10 cellular contexts compared by ENCODE assay signal in the genomic region with DNA sequence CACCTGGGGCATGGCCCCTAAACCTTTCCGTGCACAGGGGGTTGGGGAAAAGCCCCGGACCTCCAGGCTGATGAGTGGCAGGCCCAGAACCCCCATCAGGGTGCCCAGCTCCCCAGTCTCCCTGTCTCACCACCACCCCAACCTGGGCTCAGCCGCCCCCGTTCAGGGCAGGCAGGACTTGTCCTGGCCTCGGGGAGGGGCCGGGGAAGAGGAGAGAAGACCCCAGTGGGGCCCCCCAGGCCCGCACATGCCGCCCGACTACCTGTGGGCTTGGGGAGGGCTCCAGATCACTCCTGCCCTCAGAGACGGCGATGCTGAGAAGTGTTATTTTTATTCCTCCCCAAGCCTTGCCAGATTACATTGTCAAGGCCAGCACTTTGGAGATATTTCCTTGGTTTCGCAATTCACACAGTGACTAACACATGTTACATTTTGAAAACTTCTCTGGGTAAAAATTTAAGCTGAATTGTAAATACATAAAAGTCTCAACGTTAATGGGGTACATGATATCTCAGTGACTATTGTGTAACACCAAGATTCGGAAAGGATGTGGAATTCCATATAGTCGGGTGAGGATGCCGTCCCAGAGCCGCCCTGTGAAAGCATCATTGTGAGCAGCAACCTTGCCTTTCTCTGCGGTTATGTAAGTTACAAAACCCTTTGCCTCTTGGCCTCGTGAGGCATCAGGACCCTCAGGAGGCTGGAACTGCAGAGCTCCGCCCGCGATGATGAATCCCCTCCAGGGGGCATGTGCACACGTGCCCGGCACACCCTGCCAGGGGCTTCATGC.
DNase-seq lines count a peak whose midpoint lies in the region; TF ChIP-seq lines count a peak whose summit lies in the region.
"Had no signal": no experiment of that assay in that cellular context is flagged by ENCODE, and none has a peak within 500 bp of the region (broad histone marks: within the 10 kb centered on the region; RNA-seq: fewer than 3 reads in every experiment).

No MANE protein-coding gene starts in this region.

- no peak for TF ChIP-seq EP300 in suprapubic skin (IDR thresholded peaks at IDR 0.05)

- H3K36me3 Mint-ChIP-seq in progenitor cell of endocrine pancreas (ENCODE audit: insufficient read depth): no peaks in the 10 kb centered on the region

- H3K4me3 Mint-ChIP-seq in progenitor cell of endocrine pancreas (ENCODE audit: low read depth): no peak overlapping the region
- H3K4me3 Mint-ChIP-seq: activated B cell treated with CpG ODN at 0.5 μM for 24 hours had no signal

- in situ Hi-C loops in astrocyte of the spinal cord (cut with HindIII; ENCODE audit: low sequenced_read_pairs): no loop called here

- WGBS in suprapubic skin: 45% methylated on average over 12 of the region's 24 CpGs

- H3K4me3 ChIP-seq in astrocyte of the spinal cord (ENCODE audit: low read depth, low read length): no peak overlapping the region
- peak overlapping the region; percentile 18 for H3K4me3 ChIP-seq in suprapubic skin
- H3K4me3 ChIP-seq: HAP-1 had no signal

- H3K27me3 ChIP-seq in suprapubic skin: peaks cover 25% of the 10 kb centered on the region

- H3K4me1 ChIP-seq in suprapubic skin: peaks cover 9% of the 10 kb centered on the region
- H3K4me1 ChIP-seq: HAP-1 had no signal

- no peaks in the 10 kb centered on the region for H3K9me3 Mint-ChIP-seq in progenitor cell of endocrine pancreas (ENCODE audit: low read depth)
- H3K9me3 Mint-ChIP-seq: activated B cell treated with CpG ODN at 0.5 μM for 24 hours had no signal

- H3K36me3 ChIP-seq in suprapubic skin: no peaks in the 10 kb centered on the region
- H3K36me3 ChIP-seq: HAP-1 had no signal

- TF ChIP-seq POLR2A in suprapubic skin (IDR thresholded peaks at IDR 0.05): no peak

- TF ChIP-seq CTCF in astrocyte of the spinal cord (IDR thresholded peaks at IDR 0.05; ENCODE audit: low read depth, low read length) (no peak), suprapubic skin (IDR thresholded peaks at IDR 0.05) (no peak), progenitor cell of endocrine pancreas (IDR thresholded peaks at IDR 0.05; ENCODE audit: unreplicated experiment) (no peak)

- H3K27ac ChIP-seq in suprapubic skin: peak overlapping the region; percentile 67

- DNase-seq in HS-5 (ENCODE audit: low read depth) (peak; percentile 79), astrocyte of the spinal cord (ENCODE audit: low read depth, low spot score) (peak; percentile 49), iris pigment epithelial cell (ENCODE audit: low read depth) (peak; percentile 92), suprapubic skin (ENCODE audit: low spot score in 2 of 2) (peak; percentile 67 to 76), NCI-H1930 (lab: John Stamatoyannopoulos, UW) (no peak), NCI-H1694 (lab: John Stamatoyannopoulos, UW) (no peak), progenitor cell of endocrine pancreas (ENCODE audit: low spot score, unreplicated experiment) (no peak)
- DNase-seq in stimulated activated naive CD4-positive, alpha-beta T cell treated with Interleukin-2 at 50 U/mL for 16 hours (lab: John Stamatoyannopoulos, UW): no peak
- DNase-seq: activated B cell treated with CpG ODN at 0.5 μM for 24 hours had no signal

- no peaks in the 10 kb centered on the region for H3K9me3 ChIP-seq in suprapubic skin
- H3K9me3 ChIP-seq: HAP-1 had no signal

- H3K27ac Mint-ChIP-seq in progenitor cell of endocrine pancreas: no peak overlapping the region
- H3K27ac Mint-ChIP-seq: activated B cell treated with CpG ODN at 0.5 μM for 24 hours had no signal

- peaks cover 28% of the 10 kb centered on the region for H3K4me1 Mint-ChIP-seq in progenitor cell of endocrine pancreas (ENCODE audit: low read depth)
- H3K4me1 Mint-ChIP-seq: activated B cell treated with CpG ODN at 0.5 μM for 24 hours had no signal

- H3K27me3 Mint-ChIP-seq in progenitor cell of endocrine pancreas: peaks cover 3% of the 10 kb centered on the region

Comparison
In these comparisons a context has a peak if more than half of its experiments do, and no peak if none do; other contexts are left out.
1. DNase-seq: peak in HS-5 (single experiment), astrocyte of the spinal cord (single experiment), iris pigment epithelial cell (single experiment) and suprapubic skin (2 of 2); none in stimulated activated naive CD4-positive, alpha-beta T cell treated with Interleukin-2 at 50 U/mL for 16 hours (single experiment), NCI-H1930 (0 of 2), NCI-H1694 (single experiment) and progenitor cell of endocrine pancreas (single experiment).